In the genomic region with DNA sequence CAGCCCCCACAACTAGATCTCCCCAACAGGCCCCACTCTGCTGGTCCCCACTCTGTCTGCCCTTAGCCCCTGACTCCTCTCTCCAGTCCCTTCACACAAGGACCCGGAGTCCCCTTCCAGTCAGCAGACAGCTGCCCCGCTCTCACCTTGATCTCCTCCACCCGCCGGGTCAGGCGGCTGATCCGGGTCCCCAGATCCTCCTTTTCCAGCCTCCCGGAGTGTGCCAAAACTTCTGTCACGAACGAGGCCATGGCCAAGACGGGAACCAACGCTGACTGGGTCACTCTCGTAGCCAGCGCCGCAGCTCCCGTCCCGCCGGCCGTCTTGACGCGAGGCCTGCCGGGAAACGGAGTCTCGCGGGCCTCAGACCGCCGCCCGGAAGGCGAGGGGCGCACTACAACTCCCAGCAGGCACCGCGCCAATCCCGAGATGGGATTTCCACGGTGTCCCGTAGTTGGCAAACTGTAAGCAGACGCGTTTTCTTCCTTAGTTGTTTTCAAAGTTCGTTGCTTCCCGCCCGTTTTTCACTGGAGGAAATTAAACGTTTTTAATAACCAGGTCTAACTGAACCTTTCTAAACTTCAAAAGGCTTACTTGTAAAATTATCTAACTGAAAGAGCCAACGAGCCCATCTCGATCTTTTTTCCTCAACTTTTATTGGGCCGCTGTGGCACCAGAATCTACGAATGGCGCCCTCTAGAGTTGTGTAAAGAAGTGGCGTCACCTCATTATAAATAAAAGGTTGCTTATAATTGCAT, we compare ENCODE assay signal across 8 cellular contexts. TPM values are rescaled to one million over a fixed set of nuclear protein-coding genes. Genes with fewer than 3 reads are reported as not detected.
A peak's percentile ranks its signal among the peaks of the same experiment; 100 is the strongest.
DNase-seq lines count a peak whose midpoint lies in the region; ATAC-seq, FAIRE-seq and TF ChIP-seq lines count a peak whose summit lies in the region.

TSS of gene ZW10 (minus strand) at position 277 of the 758 bp plus-strand sequence. CDS start at position 251, 26 bp downstream.

- no peaks in the 10 kb centered on the region for H3K27me3 ChIP-seq in small intestine (ENCODE audit: control insufficient read depth in 2 of 2, insufficient read depth in 2 of 2, low read length in 2 of 2)

- peak; percentile 88 for DNase-seq in AG09309 (ENCODE audit: low read depth)
- peak; percentile 83 for DNase-seq in NCI-H2227 treated with DMSO at 0.1 percent for 48 hours (lab: John Stamatoyannopoulos, UW)
- DNase-seq in cardiac fibroblast (ENCODE audit: low read depth in 2 of 2), result peak; percentile 98
- peak; percentile 91 for DNase-seq in iPS-NIHi11 (ENCODE audit: low spot score)
- DNase-seq in small intestine, result peak; percentile 96

- peaks cover 0 to 2% of the 10 kb centered on the region in 2 donors for H3K36me3 ChIP-seq in small intestine (ENCODE audit: control insufficient read depth in 2 of 2, insufficient read depth in 2 of 2, low read length in 2 of 2)

- peak within 1 kb of the TSS; percentile 76 to 90 for H3K27ac ChIP-seq in small intestine (ENCODE audit: low read depth in 1 of 2, low read length in 1 of 2)

- TF ChIP-seq CTCF in AG09309 (IDR thresholded peaks at IDR 0.05; ENCODE audit: control insufficient read depth, insufficient read depth, low read depth, low read length, missing control alignments), result peak; percentile 82
- peak; percentile 69 for TF ChIP-seq CTCF in WI38 (IDR thresholded peaks at IDR 0.05; ENCODE audit: low read depth, low read length)
- peak; percentile 80 for TF ChIP-seq CTCF in cardiac fibroblast (IDR thresholded peaks at IDR 0.05; ENCODE audit: low read depth, low read length)

- no peak for FAIRE-seq in small intestine (lab: Jason Lieb, UNC)

- peak; percentile 99 for ATAC-seq in GM18909 (IDR thresholded peaks at IDR 0.05; ENCODE audit: poor library complexity, unreplicated experiment)
- ATAC-seq in HG03175 (IDR thresholded peaks at IDR 0.05; ENCODE audit: unreplicated experiment), result peak; percentile 98

- peak within 1 kb of the TSS; percentile 62 for H3K4me3 ChIP-seq in AG09309 (ENCODE audit: control insufficient read depth, low read depth, low read length)
- peak within 1 kb of the TSS; percentile 99 for H3K4me3 ChIP-seq in WI38 (ENCODE audit: low read depth, low read length)
- H3K4me3 ChIP-seq in cardiac fibroblast (replicated peaks in 1 of 2; ENCODE audit: low read depth in 2 of 2, low read length in 2 of 2), result peak within 1 kb of the TSS; percentile 87 to 97
- peak within 1 kb of the TSS; percentile 78 to 80 for H3K4me3 ChIP-seq in small intestine (ENCODE audit: low read depth in 1 of 2, low read length in 2 of 2)

- H3K9me3 ChIP-seq in small intestine (ENCODE audit: control insufficient read depth, low read depth), result no peaks in the 10 kb centered on the region

- H3K4me1 ChIP-seq in small intestine (ENCODE audit: control insufficient read depth in 2 of 2, insufficient read depth in 1 of 2, low read depth in 1 of 2, low read length in 1 of 2), result peaks cover 0 to 4% of the 10 kb centered on the region in 2 donors

- WGBS in small intestine, 3 donors, result 0% methylated on average over 46 of the region's 46 CpGs

RNA-seq across cellular contexts. Expression of gene ZW10, which starts in this region (rescaled TPM):
- polyA plus RNA-seq in small intestine, result 1 to 10 TPM; 6.2 to 9.9 (median 7.6) TPM

Comparison
In these comparisons a context has a peak if more than half of its experiments do, and no peak if none do; other contexts are left out.
1. Peak in every context shown above with its lines: DNase-seq, ATAC-seq, H3K4me3 ChIP-seq and H3K27ac ChIP-seq.